In genomic region chr6:31722173-31722572, GRCh38 we compare ENCODE assay signal across 18 cellular contexts. TPM values are rescaled to one million over a fixed set of nuclear protein-coding genes. Genes with fewer than 3 reads are reported as not detected.
DNase-seq lines count a peak whose midpoint lies in the region; ATAC-seq, FAIRE-seq and TF ChIP-seq lines count a peak whose summit lies in the region.
"Had no signal": no experiment of that assay in that cellular context is flagged by ENCODE, and none has a peak within 500 bp of the region (broad histone marks: within the 10 kb centered on the region; RNA-seq: fewer than 3 reads in every experiment).

No MANE protein-coding gene starts in this region.

- FAIRE-seq in HepG2 (lab: Jason Lieb, UNC), result no peak
- FAIRE-seq: GM12878, GM18507 had no signal

- peak overlapping the region; percentile 40 for H3K27ac Mint-ChIP-seq in activated CD8-positive, alpha-beta T cell treated with anti-CD3 and anti-CD28 coated beads, Interleukin-2, amount 10 ng/mL, durations not matched to agents 7 days and 5 days
- H3K27ac Mint-ChIP-seq in activated CD8-positive, alpha-beta T cell treated with anti-CD3 and anti-CD28 coated beads for 36 hours, result no peak overlapping the region
- no peak overlapping the region for H3K27ac Mint-ChIP-seq in activated naive CD8-positive, alpha-beta T cell treated with anti-CD3 and anti-CD28 coated beads, Interleukin-2, amount 50 U/mL, for 24 hours
- H3K27ac Mint-ChIP-seq: CD4-positive, alpha-beta memory T cell; GM23338 had no signal

- H3K4me1 ChIP-seq in HepG2 (ENCODE audit: insufficient read depth, low read length), result peaks cover 8% of the 10 kb centered on the region

- no peak overlapping the region for H2AFZ ChIP-seq in HepG2 (ENCODE audit: low read length)
- H2AFZ ChIP-seq: GM23338 had no signal

- no peak overlapping the region for H3K9ac ChIP-seq in HepG2 (ENCODE audit: insufficient read depth, low read depth, low read length)

- TF ChIP-seq RAD21 in HepG2 (CRISPR knock-in tag; IDR thresholded peaks at IDR 0.05), result no peak

- peaks cover 0 to 2% of the 10 kb centered on the region in 2 experiments; a peak in 2 of 5 replicates for H3K36me3 ChIP-seq in HepG2 (replicated peaks in 1 of 2; ENCODE audit: control insufficient read depth in 1 of 2, insufficient read depth in 2 of 2, low read length in 2 of 2)

- 63% methylated on average over 3 of the region's 3 CpGs for WGBS in HepG2 (ENCODE audit: low lambda C conversion rate)

- H3K27me3 ChIP-seq in HepG2 (ENCODE audit: control insufficient read depth in 1 of 2, insufficient read depth in 2 of 2, low read length in 2 of 2), result peaks cover 3 to 35% of the 10 kb centered on the region in 2 experiments; a peak in 4 of 5 replicates

- no peaks in the 10 kb centered on the region for H3K79me2 ChIP-seq in HepG2 (ENCODE audit: insufficient read depth, low read length)

- POLR2A ChIA-PET in activated CD8-positive, alpha-beta T cell treated with anti-CD3 and anti-CD28 coated beads, Interleukin-2, amount 10 ng/mL, durations not matched to agents 7 days and 5 days (lab: Charles Lee), result interaction anchor here (3.5 kb wide), 1 partner anchor 18 kb away, joined by 14 read pairs; the partner anchor contains the start of gene MSH5
- POLR2A ChIA-PET in activated CD8-positive, alpha-beta T cell treated with anti-CD3 and anti-CD28 coated beads for 36 hours (lab: Charles Lee), result interaction anchor here (1.9 to 2.1 kb wide), 2 partner anchors 44 to 58 kb away, joined by 5 to 6 read pairs; partner anchors contain the start of gene GPANK1
- POLR2A ChIA-PET in HepG2 (lab: Yijun Ruan, JAX), result interaction anchor here (3.4 kb wide), 1 partner anchor 105 kb away, joined by 12 read pairs; the partner anchor contains the start of gene HSPA1B

- H3K4me3 ChIP-seq in skin epidermis, result no peak overlapping the region
- H3K4me3 ChIP-seq in HepG2 (replicated peaks in 1 of 3; ENCODE audit: insufficient read depth in 1 of 3, low read depth in 2 of 3, low read length in 3 of 3), result no peak overlapping the region
- H3K4me3 ChIP-seq: GM12878, GM23338 had no signal

- H3K9me3 ChIP-seq in HepG2 (ENCODE audit: low read length), result no peaks in the 10 kb centered on the region

- in situ Hi-C loops in HepG2 (cut with HindIII; ENCODE audit: extremely low pct_ligation_motif_present, low pct_unique_long_range_greater_than_20kb), result no loop called here

- no peak overlapping the region for H3K4me2 ChIP-seq in HepG2 (ENCODE audit: low read depth, low read length)
- H3K4me2 ChIP-seq: GM23338 had no signal

- DNase-seq in activated CD8-positive, alpha-beta T cell treated with anti-CD3 and anti-CD28 coated beads, Interleukin-2, amount 10 ng/mL, durations not matched to agents 7 days and 5 days, result no peak
- DNase-seq in activated CD8-positive, alpha-beta T cell treated with anti-CD3 and anti-CD28 coated beads for 36 hours, result no peak
- no peak for DNase-seq in activated naive CD8-positive, alpha-beta T cell treated with anti-CD3 and anti-CD28 coated beads, Interleukin-2, amount 50 U/mL, for 24 hours
- DNase-seq in left colon (no peak), mesenteric fat pad (ENCODE audit: low spot score) (no peak), HepG2 (ENCODE audit: low spot score) (no peak)
- no peak for DNase-seq in activated CD4-positive, alpha-beta T cell treated with anti-CD3 and anti-CD28 coated beads for 4 hours
- DNase-seq: 8988T; CD4-positive, alpha-beta memory T cell; DMS79; H7 had no signal

- H3K27ac ChIP-seq in skin epidermis (peak overlapping the region in 12 of 21 experiments; percentile 18 to 84 (median 56)), HepG2 (ENCODE audit: extremely low read length, insufficient read depth, low read length) (no peak overlapping the region)
- H3K27ac ChIP-seq: C4-2B had no signal

- TF ChIP-seq EP300 in HepG2 (IDR thresholded peaks at IDR 0.05; ENCODE audit: low read depth in 2 of 2, low read length in 2 of 2), result no peak
- TF ChIP-seq EP300 in HepG2 (CRISPR knock-in tag; IDR thresholded peaks at IDR 0.05; ENCODE audit: borderline replicate concordance), result no peak

- no peak for ATAC-seq in activated CD8-positive, alpha-beta T cell treated with anti-CD3 and anti-CD28 coated beads, Interleukin-2, amount 10 ng/mL, durations not matched to agents 7 days and 5 days
- no peak for ATAC-seq in activated CD8-positive, alpha-beta T cell treated with anti-CD3 and anti-CD28 coated beads for 36 hours
- ATAC-seq in activated naive CD8-positive, alpha-beta T cell treated with anti-CD3 and anti-CD28 coated beads, Interleukin-2, amount 50 U/mL, for 24 hours, result peak; percentile 48
- ATAC-seq in left colon (peak; percentile 12), HepG2 (no peak)
- ATAC-seq: GM12878, GM23338 had no signal

- intact Hi-C loops in activated CD8-positive, alpha-beta T cell treated with anti-CD3 and anti-CD28 coated beads for 36 hours (cut with micrococcal nuclease), result no loop called here
- intact Hi-C loops in left colon (cut with DNase I, micrococcal nuclease) (no loop called here), HepG2 (cut with micrococcal nuclease; ENCODE audit: unreplicated experiment) (no loop called here)

- H3K27me3 Mint-ChIP-seq in activated CD8-positive, alpha-beta T cell treated with anti-CD3 and anti-CD28 coated beads, Interleukin-2, amount 10 ng/mL, durations not matched to agents 7 days and 5 days (ENCODE audit: low read depth), result peaks cover 8% of the 10 kb centered on the region
- H3K27me3 Mint-ChIP-seq in activated CD8-positive, alpha-beta T cell treated with anti-CD3 and anti-CD28 coated beads for 36 hours, result no peaks in the 10 kb centered on the region
- no peaks in the 10 kb centered on the region for H3K27me3 Mint-ChIP-seq in activated naive CD8-positive, alpha-beta T cell treated with anti-CD3 and anti-CD28 coated beads, Interleukin-2, amount 50 U/mL, for 24 hours

- BruUV-seq in HepG2 (replicated peaks; lab: Mats Ljungman, UMichigan), result no TSS peak

- no peaks in the 10 kb centered on the region for H4K20me1 ChIP-seq in HepG2 (ENCODE audit: insufficient read depth, low read length)

- peaks cover 32% of the 10 kb centered on the region for H3K4me1 Mint-ChIP-seq in activated CD8-positive, alpha-beta T cell treated with anti-CD3 and anti-CD28 coated beads, Interleukin-2, amount 10 ng/mL, durations not matched to agents 7 days and 5 days (ENCODE audit: low read depth)
- peaks cover 25% of the 10 kb centered on the region for H3K4me1 Mint-ChIP-seq in activated CD8-positive, alpha-beta T cell treated with anti-CD3 and anti-CD28 coated beads for 36 hours (ENCODE audit: low read depth)
- peaks cover 24% of the 10 kb centered on the region for H3K4me1 Mint-ChIP-seq in activated naive CD8-positive, alpha-beta T cell treated with anti-CD3 and anti-CD28 coated beads, Interleukin-2, amount 50 U/mL, for 24 hours

- no peak for TF ChIP-seq CTCF in activated CD8-positive, alpha-beta T cell treated with anti-CD3 and anti-CD28 coated beads for 36 hours (IDR thresholded peaks at IDR 0.05)
- no peak for TF ChIP-seq CTCF in HepG2 (CRISPR knock-in tag; IDR thresholded peaks at IDR 0.05)

- CTCF ChIA-PET in activated CD8-positive, alpha-beta T cell treated with anti-CD3 and anti-CD28 coated beads, Interleukin-2, amount 10 ng/mL, durations not matched to agents 7 days and 5 days (lab: Charles Lee), result interaction anchor here (2.4 kb wide), 1 partner anchor 48 kb away, joined by 7 read pairs; no protein-coding TSS in a partner anchor
- CTCF ChIA-PET in activated CD8-positive, alpha-beta T cell treated with anti-CD3 and anti-CD28 coated beads for 36 hours (lab: Charles Lee), result interaction anchor here (1.2 kb wide), 1 partner anchor 34 kb away, joined by 3 read pairs; no protein-coding TSS in a partner anchor
- CTCF ChIA-PET in HepG2 (lab: Yijun Ruan, JAX; ENCODE audit: low intra/inter-chr PET ratio, low total read pairs), result no interaction called here

- TF ChIP-seq POLR2A in HepG2 (IDR thresholded peaks at IDR 0.05; ENCODE audit: insufficient read depth in 1 of 2, low read depth in 2 of 2, low read length in 2 of 2), result no peak

- H3K9me3 Mint-ChIP-seq in activated CD8-positive, alpha-beta T cell treated with anti-CD3 and anti-CD28 coated beads, Interleukin-2, amount 10 ng/mL, durations not matched to agents 7 days and 5 days (ENCODE audit: insufficient read depth), result no peaks in the 10 kb centered on the region
- H3K9me3 Mint-ChIP-seq in activated CD8-positive, alpha-beta T cell treated with anti-CD3 and anti-CD28 coated beads for 36 hours, result no peaks in the 10 kb centered on the region
- H3K9me3 Mint-ChIP-seq in activated naive CD8-positive, alpha-beta T cell treated with anti-CD3 and anti-CD28 coated beads, Interleukin-2, amount 50 U/mL, for 24 hours, result no peaks in the 10 kb centered on the region
- H3K9me3 Mint-ChIP-seq: CD4-positive, alpha-beta memory T cell; GM23338 had no signal

- no peak overlapping the region for H3K4me3 Mint-ChIP-seq in activated CD8-positive, alpha-beta T cell treated with anti-CD3 and anti-CD28 coated beads, Interleukin-2, amount 10 ng/mL, durations not matched to agents 7 days and 5 days
- H3K4me3 Mint-ChIP-seq in activated CD8-positive, alpha-beta T cell treated with anti-CD3 and anti-CD28 coated beads for 36 hours, result no peak overlapping the region
- H3K4me3 Mint-ChIP-seq in activated naive CD8-positive, alpha-beta T cell treated with anti-CD3 and anti-CD28 coated beads, Interleukin-2, amount 50 U/mL, for 24 hours, result no peak overlapping the region
- H3K4me3 Mint-ChIP-seq: CD4-positive, alpha-beta memory T cell; GM23338 had no signal

- H3K36me3 Mint-ChIP-seq in activated CD8-positive, alpha-beta T cell treated with anti-CD3 and anti-CD28 coated beads, Interleukin-2, amount 10 ng/mL, durations not matched to agents 7 days and 5 days (ENCODE audit: low read depth), result peaks cover 14% of the 10 kb centered on the region
- H3K36me3 Mint-ChIP-seq in activated CD8-positive, alpha-beta T cell treated with anti-CD3 and anti-CD28 coated beads for 36 hours (ENCODE audit: low read depth), result no peaks in the 10 kb centered on the region
- H3K36me3 Mint-ChIP-seq in activated naive CD8-positive, alpha-beta T cell treated with anti-CD3 and anti-CD28 coated beads, Interleukin-2, amount 50 U/mL, for 24 hours (ENCODE audit: low read depth), result peaks cover 4% of the 10 kb centered on the region

RNA-seq across cellular contexts. Expression of gene LY6G6C, which starts 0.6 kb away (rescaled TPM):
- total RNA-seq in activated CD8-positive, alpha-beta T cell treated with anti-CD3 and anti-CD28 coated beads, Interleukin-2, amount 10 ng/mL, durations not matched to agents 7 days and 5 days, result under 1 TPM in 1 of 2 experiments, not detected in 1; 0.26 TPM
- not detected for total RNA-seq in activated CD8-positive, alpha-beta T cell treated with anti-CD3 and anti-CD28 coated beads for 36 hours
- total RNA-seq in left colon (not detected), mesenteric fat pad (not detected), HepG2 (2016; rRNA removed; fragmentation: Illumina TruSeq; extraction: Trizol) (not detected in 2 replicates)
- total RNA-seq in HepG2 (2016; cell fraction: cytosol; rRNA removed; fragmentation: Illumina TruSeq; extraction: Trizol; ENCODE audit: low read depth), result not detected in 2 replicates
- total RNA-seq in HepG2 (2016; cell fraction: insoluble cytoplasmic fraction; rRNA removed; fragmentation: Illumina TruSeq; extraction: Trizol), result not detected in 2 replicates
- total RNA-seq in HepG2 (2016; cell fraction: membrane; rRNA removed; fragmentation: Illumina TruSeq; extraction: Trizol), result not detected in 2 replicates
- total RNA-seq in HepG2 (2016; cell fraction: nucleus; rRNA removed; fragmentation: Illumina TruSeq; extraction: Trizol), result not detected in 2 replicates
- polyA plus RNA-seq in HepG2 (2011; rRNA removed), result 0.15 and 0.21 TPM in 2 replicates
- 0.13 TPM in 1 of 2 replicates, not detected in the other for polyA plus RNA-seq in HepG2 (2011; cell fraction: cytosol; rRNA removed)
- polyA plus RNA-seq in HepG2 (2011; cell fraction: nucleus; rRNA removed), result 0.42 and 0.76 TPM in 2 replicates
- 0.31 TPM in 1 of 2 replicates, not detected in the other for polyA plus RNA-seq in HepG2 (2012)
- not detected in 2 replicates for polyA plus RNA-seq in HepG2 (2016; cell fraction: cytosol; fragmentation: Illumina TruSeq; extraction: Trizol; ENCODE audit: low read depth)
- not detected in 2 replicates for polyA plus RNA-seq in HepG2 (2016; cell fraction: insoluble cytoplasmic fraction; fragmentation: Illumina TruSeq; extraction: Trizol; ENCODE audit: low read depth)
- polyA plus RNA-seq in HepG2 (2016; cell fraction: membrane; fragmentation: Illumina TruSeq; extraction: Trizol; ENCODE audit: low read depth), result not detected in 2 replicates
- 0.72 TPM in 1 of 2 replicates, not detected in the other for polyA plus RNA-seq in HepG2 (2016; cell fraction: nucleus; fragmentation: Illumina TruSeq; extraction: Trizol; ENCODE audit: insufficient read depth, low read depth)
- polyA minus RNA-seq in HepG2 (2011; rRNA and poly(A)+ RNA removed; ENCODE audit: low replicate concordance), result 0.28 TPM in 1 of 2 replicates, not detected in the other
- not detected in 2 replicates for polyA minus RNA-seq in HepG2 (2011; cell fraction: cytosol; rRNA and poly(A)+ RNA removed)
- not detected in 2 replicates for polyA minus RNA-seq in HepG2 (2011; cell fraction: nucleus; rRNA and poly(A)+ RNA removed)
- total RNA-seq: CD4-positive, alpha-beta memory T cell; G401; GM12878; GM23338; H7; HT1080 had no signal
- polyA plus RNA-seq: CD4-positive, alpha-beta memory T cell; GM12878; GM23338 had no signal

RNA-seq across cellular contexts. Expression of gene MPIG6B, which starts 1.0 kb away (rescaled TPM):
- total RNA-seq in activated CD8-positive, alpha-beta T cell treated with anti-CD3 and anti-CD28 coated beads, Interleukin-2, amount 10 ng/mL, durations not matched to agents 7 days and 5 days, result under 1 TPM; 0.71 to 0.91 TPM
- total RNA-seq in activated CD8-positive, alpha-beta T cell treated with anti-CD3 and anti-CD28 coated beads for 36 hours, result under 1 TPM; 0.65 to 0.81 TPM
- total RNA-seq in left colon (under 1 TPM in 1 of 2 donors, not detected in 1; 0.20 TPM), mesenteric fat pad (not detected), HepG2 (2016; rRNA removed; fragmentation: Illumina TruSeq; extraction: Trizol) (not detected in 2 replicates)
- total RNA-seq in HepG2 (2016; cell fraction: cytosol; rRNA removed; fragmentation: Illumina TruSeq; extraction: Trizol; ENCODE audit: low read depth), result not detected in 2 replicates
- not detected in 2 replicates for total RNA-seq in HepG2 (2016; cell fraction: insoluble cytoplasmic fraction; rRNA removed; fragmentation: Illumina TruSeq; extraction: Trizol)
- not detected in 2 replicates for total RNA-seq in HepG2 (2016; cell fraction: membrane; rRNA removed; fragmentation: Illumina TruSeq; extraction: Trizol)
- not detected in 2 replicates for total RNA-seq in HepG2 (2016; cell fraction: nucleus; rRNA removed; fragmentation: Illumina TruSeq; extraction: Trizol)
- polyA plus RNA-seq in HepG2 (2011; rRNA removed), result not detected in 2 replicates
- not detected in 2 replicates for polyA plus RNA-seq in HepG2 (2011; cell fraction: cytosol; rRNA removed)
- polyA plus RNA-seq in HepG2 (2011; cell fraction: nucleus; rRNA removed), result not detected in 2 replicates
- polyA plus RNA-seq in HepG2 (2012), result 0.08 and 0.15 TPM in 2 replicates
- not detected in 2 replicates for polyA plus RNA-seq in HepG2 (2016; cell fraction: cytosol; fragmentation: Illumina TruSeq; extraction: Trizol; ENCODE audit: low read depth)
- polyA plus RNA-seq in HepG2 (2016; cell fraction: insoluble cytoplasmic fraction; fragmentation: Illumina TruSeq; extraction: Trizol; ENCODE audit: low read depth), result not detected in 2 replicates
- polyA plus RNA-seq in HepG2 (2016; cell fraction: membrane; fragmentation: Illumina TruSeq; extraction: Trizol; ENCODE audit: low read depth), result not detected in 2 replicates
- not detected in 2 replicates for polyA plus RNA-seq in HepG2 (2016; cell fraction: nucleus; fragmentation: Illumina TruSeq; extraction: Trizol; ENCODE audit: insufficient read depth, low read depth)
- polyA minus RNA-seq in HepG2 (2011; rRNA and poly(A)+ RNA removed; ENCODE audit: low replicate concordance), result not detected in 2 replicates
- polyA minus RNA-seq in HepG2 (2011; cell fraction: cytosol; rRNA and poly(A)+ RNA removed), result not detected in 2 replicates
- polyA minus RNA-seq in HepG2 (2011; cell fraction: nucleus; rRNA and poly(A)+ RNA removed), result not detected in 2 replicates
- total RNA-seq: CD4-positive, alpha-beta memory T cell; G401; GM12878; GM23338; H7; HT1080 had no signal
- polyA plus RNA-seq: CD4-positive, alpha-beta memory T cell; GM12878 had no signal

RNA-seq across cellular contexts. Expression of gene DDAH2, which starts 6.9 kb away (rescaled TPM):
- total RNA-seq in activated CD8-positive, alpha-beta T cell treated with anti-CD3 and anti-CD28 coated beads, Interleukin-2, amount 10 ng/mL, durations not matched to agents 7 days and 5 days, result 10 to 100 TPM; 31.9 to 33.7 TPM
- total RNA-seq in activated CD8-positive, alpha-beta T cell treated with anti-CD3 and anti-CD28 coated beads for 36 hours, result 1 to 10 TPM; 6.3 to 6.9 TPM
- 100 to 1,000 TPM in 1 of 2 donors, 10 to 100 TPM in 1; 84.2 to 139 TPM for total RNA-seq in left colon
- total RNA-seq in mesenteric fat pad, result 123 TPM
- 14.4 and 16.4 TPM in 2 replicates for total RNA-seq in HepG2 (2016; rRNA removed; fragmentation: Illumina TruSeq; extraction: Trizol)
- 8.5 and 10.3 TPM in 2 replicates for total RNA-seq in HepG2 (2016; cell fraction: cytosol; rRNA removed; fragmentation: Illumina TruSeq; extraction: Trizol; ENCODE audit: low read depth)
- 14.2 and 17.0 TPM in 2 replicates for total RNA-seq in HepG2 (2016; cell fraction: insoluble cytoplasmic fraction; rRNA removed; fragmentation: Illumina TruSeq; extraction: Trizol)
- 10.5 and 14.6 TPM in 2 replicates for total RNA-seq in HepG2 (2016; cell fraction: membrane; rRNA removed; fragmentation: Illumina TruSeq; extraction: Trizol)
- total RNA-seq in HepG2 (2016; cell fraction: nucleus; rRNA removed; fragmentation: Illumina TruSeq; extraction: Trizol), result 6.9 and 9.4 TPM in 2 replicates
- polyA plus RNA-seq in HepG2 (2011; rRNA removed), result 21.1 and 21.9 TPM in 2 replicates
- 17.3 and 27.4 TPM in 2 replicates for polyA plus RNA-seq in HepG2 (2011; cell fraction: cytosol; rRNA removed)
- 76.2 and 86.7 TPM in 2 replicates for polyA plus RNA-seq in HepG2 (2011; cell fraction: nucleus; rRNA removed)
- polyA plus RNA-seq in HepG2 (2012), result 12.9 and 21.1 TPM in 2 replicates
- polyA plus RNA-seq in HepG2 (2016; cell fraction: cytosol; fragmentation: Illumina TruSeq; extraction: Trizol; ENCODE audit: low read depth), result 7.1 and 9.5 TPM in 2 replicates
- 12.9 and 17.0 TPM in 2 replicates for polyA plus RNA-seq in HepG2 (2016; cell fraction: insoluble cytoplasmic fraction; fragmentation: Illumina TruSeq; extraction: Trizol; ENCODE audit: low read depth)
- 9.7 and 13.0 TPM in 2 replicates for polyA plus RNA-seq in HepG2 (2016; cell fraction: membrane; fragmentation: Illumina TruSeq; extraction: Trizol; ENCODE audit: low read depth)
- polyA plus RNA-seq in HepG2 (2016; cell fraction: nucleus; fragmentation: Illumina TruSeq; extraction: Trizol; ENCODE audit: insufficient read depth, low read depth), result 21.1 and 21.5 TPM in 2 replicates
- polyA minus RNA-seq in HepG2 (2011; rRNA and poly(A)+ RNA removed; ENCODE audit: low replicate concordance), result 8.4 and 17.2 TPM in 2 replicates
- polyA minus RNA-seq in HepG2 (2011; cell fraction: cytosol; rRNA and poly(A)+ RNA removed), result 5.3 and 6.9 TPM in 2 replicates
- 10.2 and 10.7 TPM in 2 replicates for polyA minus RNA-seq in HepG2 (2011; cell fraction: nucleus; rRNA and poly(A)+ RNA removed)

RNA-seq across cellular contexts. Expression of gene LY6G6D, which starts 7.0 kb away (rescaled TPM):
- not detected for total RNA-seq in activated CD8-positive, alpha-beta T cell treated with anti-CD3 and anti-CD28 coated beads, Interleukin-2, amount 10 ng/mL, durations not matched to agents 7 days and 5 days
- not detected for total RNA-seq in activated CD8-positive, alpha-beta T cell treated with anti-CD3 and anti-CD28 coated beads for 36 hours
- total RNA-seq in left colon (not detected), mesenteric fat pad (not detected), HepG2 (2016; rRNA removed; fragmentation: Illumina TruSeq; extraction: Trizol) (not detected in 2 replicates)
- total RNA-seq in HepG2 (2016; cell fraction: cytosol; rRNA removed; fragmentation: Illumina TruSeq; extraction: Trizol; ENCODE audit: low read depth), result not detected in 2 replicates
- total RNA-seq in HepG2 (2016; cell fraction: insoluble cytoplasmic fraction; rRNA removed; fragmentation: Illumina TruSeq; extraction: Trizol), result not detected in 2 replicates
- total RNA-seq in HepG2 (2016; cell fraction: membrane; rRNA removed; fragmentation: Illumina TruSeq; extraction: Trizol), result not detected in 2 replicates
- total RNA-seq in HepG2 (2016; cell fraction: nucleus; rRNA removed; fragmentation: Illumina TruSeq; extraction: Trizol), result not detected in 2 replicates
- not detected in 2 replicates for polyA plus RNA-seq in HepG2 (2011; rRNA removed)
- polyA plus RNA-seq in HepG2 (2011; cell fraction: cytosol; rRNA removed), result not detected in 2 replicates
- polyA plus RNA-seq in HepG2 (2011; cell fraction: nucleus; rRNA removed), result not detected in 2 replicates
- polyA plus RNA-seq in HepG2 (2012), result 0.47 TPM in 1 of 2 replicates, not detected in the other
- not detected in 2 replicates for polyA plus RNA-seq in HepG2 (2016; cell fraction: cytosol; fragmentation: Illumina TruSeq; extraction: Trizol; ENCODE audit: low read depth)
- polyA plus RNA-seq in HepG2 (2016; cell fraction: insoluble cytoplasmic fraction; fragmentation: Illumina TruSeq; extraction: Trizol; ENCODE audit: low read depth), result not detected in 2 replicates
- polyA plus RNA-seq in HepG2 (2016; cell fraction: membrane; fragmentation: Illumina TruSeq; extraction: Trizol; ENCODE audit: low read depth), result not detected in 2 replicates
- not detected in 2 replicates for polyA plus RNA-seq in HepG2 (2016; cell fraction: nucleus; fragmentation: Illumina TruSeq; extraction: Trizol; ENCODE audit: insufficient read depth, low read depth)
- polyA minus RNA-seq in HepG2 (2011; rRNA and poly(A)+ RNA removed; ENCODE audit: low replicate concordance), result not detected in 2 replicates
- polyA minus RNA-seq in HepG2 (2011; cell fraction: cytosol; rRNA and poly(A)+ RNA removed), result not detected in 2 replicates
- polyA minus RNA-seq in HepG2 (2011; cell fraction: nucleus; rRNA and poly(A)+ RNA removed), result not detected in 2 replicates
- total RNA-seq: CD4-positive, alpha-beta memory T cell; G401; GM12878; GM23338; HT1080 had no signal
- polyA plus RNA-seq: CD4-positive, alpha-beta memory T cell; GM12878; GM23338 had no signal

RNA-seq across cellular contexts. Expression of gene CLIC1, which starts 14.2 kb away (rescaled TPM):
- 100 to 1,000 TPM; 617 to 651 TPM for total RNA-seq in activated CD8-positive, alpha-beta T cell treated with anti-CD3 and anti-CD28 coated beads, Interleukin-2, amount 10 ng/mL, durations not matched to agents 7 days and 5 days
- 100 to 1,000 TPM; 334 to 346 TPM for total RNA-seq in activated CD8-positive, alpha-beta T cell treated with anti-CD3 and anti-CD28 coated beads for 36 hours
- total RNA-seq in left colon (100 to 1,000 TPM; 502 to 513 TPM), mesenteric fat pad (408 TPM), HepG2 (2016; rRNA removed; fragmentation: Illumina TruSeq; extraction: Trizol) (445 and 602 TPM in 2 replicates)
- total RNA-seq in HepG2 (2016; cell fraction: cytosol; rRNA removed; fragmentation: Illumina TruSeq; extraction: Trizol; ENCODE audit: low read depth), result 267 and 295 TPM in 2 replicates
- total RNA-seq in HepG2 (2016; cell fraction: insoluble cytoplasmic fraction; rRNA removed; fragmentation: Illumina TruSeq; extraction: Trizol), result 442 and 617 TPM in 2 replicates
- total RNA-seq in HepG2 (2016; cell fraction: membrane; rRNA removed; fragmentation: Illumina TruSeq; extraction: Trizol), result 333 and 368 TPM in 2 replicates
- total RNA-seq in HepG2 (2016; cell fraction: nucleus; rRNA removed; fragmentation: Illumina TruSeq; extraction: Trizol), result 383 and 410 TPM in 2 replicates
- 891 and 997 TPM in 2 replicates for polyA plus RNA-seq in HepG2 (2011; rRNA removed)
- polyA plus RNA-seq in HepG2 (2011; cell fraction: cytosol; rRNA removed), result 1,063 and 1,114 TPM in 2 replicates
- 243 and 309 TPM in 2 replicates for polyA plus RNA-seq in HepG2 (2011; cell fraction: nucleus; rRNA removed)
- polyA plus RNA-seq in HepG2 (2012), result 684 and 693 TPM in 2 replicates
- 249 and 300 TPM in 2 replicates for polyA plus RNA-seq in HepG2 (2016; cell fraction: cytosol; fragmentation: Illumina TruSeq; extraction: Trizol; ENCODE audit: low read depth)
- polyA plus RNA-seq in HepG2 (2016; cell fraction: insoluble cytoplasmic fraction; fragmentation: Illumina TruSeq; extraction: Trizol; ENCODE audit: low read depth), result 415 and 433 TPM in 2 replicates
- polyA plus RNA-seq in HepG2 (2016; cell fraction: membrane; fragmentation: Illumina TruSeq; extraction: Trizol; ENCODE audit: low read depth), result 263 and 301 TPM in 2 replicates
- 609 and 612 TPM in 2 replicates for polyA plus RNA-seq in HepG2 (2016; cell fraction: nucleus; fragmentation: Illumina TruSeq; extraction: Trizol; ENCODE audit: insufficient read depth, low read depth)
- 509 and 745 TPM in 2 replicates for polyA minus RNA-seq in HepG2 (2011; rRNA and poly(A)+ RNA removed; ENCODE audit: low replicate concordance)
- polyA minus RNA-seq in HepG2 (2011; cell fraction: cytosol; rRNA and poly(A)+ RNA removed), result 299 and 375 TPM in 2 replicates
- polyA minus RNA-seq in HepG2 (2011; cell fraction: nucleus; rRNA and poly(A)+ RNA removed), result 119 and 176 TPM in 2 replicates

Comparison
In these comparisons a context has a peak if more than half of its experiments do, and no peak if none do; other contexts are left out.
1. ATAC-seq: peak in activated naive CD8-positive, alpha-beta T cell treated with anti-CD3 and anti-CD28 coated beads, Interleukin-2, amount 50 U/mL, for 24 hours (single experiment) and left colon (single experiment); none in activated CD8-positive, alpha-beta T cell treated with anti-CD3 and anti-CD28 coated beads, Interleukin-2, amount 10 ng/mL, durations not matched to agents 7 days and 5 days (single experiment), activated CD8-positive, alpha-beta T cell treated with anti-CD3 and anti-CD28 coated beads for 36 hours (single experiment) and HepG2 (single experiment).